In genomic region chr3:197154-197855, GRCh38 we compare ENCODE assay signal across 9 cellular contexts. TPM values are rescaled to one million over a fixed set of nuclear protein-coding genes. Genes with fewer than 3 reads are reported as not detected.
DNase-seq lines count a peak whose midpoint lies in the region; ATAC-seq and TF ChIP-seq lines count a peak whose summit lies in the region.
"Had no signal": no experiment of that assay in that cellular context is flagged by ENCODE, and none has a peak within 500 bp of the region (broad histone marks: within the 10 kb centered on the region; RNA-seq: fewer than 3 reads in every experiment).

No MANE protein-coding gene starts in this region.

- no peaks in the 10 kb centered on the region for H3K9me3 ChIP-seq in parathyroid adenoma (ENCODE audit: control insufficient read depth, low read length)

- no peak for TF ChIP-seq CTCF in GM12875 (IDR thresholded peaks at IDR 0.05; ENCODE audit: borderline replicate concordance, insufficient read depth, low read depth, low read length)
- TF ChIP-seq CTCF in parathyroid adenoma (IDR thresholded peaks at IDR 0.05) = no peak

- H3K27me3 ChIP-seq in parathyroid adenoma (ENCODE audit: control insufficient read depth, insufficient read depth, low read length) = no peaks in the 10 kb centered on the region

- ATAC-seq in HG03045 (IDR thresholded peaks at IDR 0.05; ENCODE audit: unreplicated experiment) = peak; percentile 30
- ATAC-seq in esophagus mucosa = peak; percentile 44
- ATAC-seq in HG02870 (IDR thresholded peaks at IDR 0.05; ENCODE audit: unreplicated experiment) = no peak

- peak overlapping the region; percentile 81 for H3K4me2 ChIP-seq in parathyroid adenoma (ENCODE audit: low read length)

- no peak for DNase-seq in stimulated activated CD4-positive, alpha-beta T cell treated with anti-CD3 and anti-CD28 coated beads, Interleukin-1b, Interleukin-23, amount 100 ng/mL, for 48 hours
- no peak for DNase-seq in MV-4-11 (lab: John Stamatoyannopoulos, UW)
- DNase-seq in foreskin melanocyte = no peak

- no peaks in the 10 kb centered on the region for H3K4me1 ChIP-seq in parathyroid adenoma

- no peaks in the 10 kb centered on the region for H3K79me2 ChIP-seq in parathyroid adenoma

- no peak overlapping the region for H3K9ac ChIP-seq in parathyroid adenoma

- no peak overlapping the region for H3K27ac ChIP-seq in parathyroid adenoma

- H3K36me3 ChIP-seq in parathyroid adenoma (ENCODE audit: control insufficient read depth, insufficient read depth, low read length) = no peaks in the 10 kb centered on the region

- H3K4me3 ChIP-seq in GM12875 (ENCODE audit: low read depth, low read length) (peak overlapping the region; percentile 33), parathyroid adenoma (ENCODE audit: low read depth, low read length) (peak overlapping the region; percentile 54)

- H2AFZ ChIP-seq in parathyroid adenoma = peak overlapping the region; percentile 70

RNA-seq across cellular contexts. Expression of gene CHL1, which starts 0.7 kb away (rescaled TPM):
- total RNA-seq in esophagus mucosa = 10.0 TPM
- total RNA-seq: dermis microvascular lymphatic vessel endothelial cell had no signal
